ENCODE assay signal across 1 cellular context in the genomic region with DNA sequence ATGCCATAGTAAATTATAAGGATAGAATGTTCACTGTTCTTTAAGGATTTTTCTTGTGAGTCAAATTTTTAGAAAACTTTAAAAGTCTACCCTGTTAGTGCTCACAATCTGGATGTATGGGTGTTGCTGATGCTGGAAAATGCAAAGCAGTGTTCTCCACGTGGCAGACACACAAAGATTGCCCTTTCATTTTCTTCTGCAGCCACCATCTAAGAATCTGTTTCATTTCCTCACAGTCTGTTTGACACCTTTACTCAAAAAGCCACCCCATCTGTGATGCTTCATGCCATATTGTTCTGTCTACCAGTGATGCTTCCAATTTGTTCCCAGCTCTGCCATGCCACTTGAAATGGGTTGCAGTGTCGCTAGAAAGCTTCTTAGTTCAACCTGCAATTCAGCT.
TF ChIP-seq lines count a peak whose summit lies in the region.

No MANE protein-coding gene starts in this region.

TF ChIP-seq in IMR-90, 13 proteins besides CTCF, POLR2A, EP300 and RAD21 (continued from another document):
- TF ChIP-seq, protein P1, sequence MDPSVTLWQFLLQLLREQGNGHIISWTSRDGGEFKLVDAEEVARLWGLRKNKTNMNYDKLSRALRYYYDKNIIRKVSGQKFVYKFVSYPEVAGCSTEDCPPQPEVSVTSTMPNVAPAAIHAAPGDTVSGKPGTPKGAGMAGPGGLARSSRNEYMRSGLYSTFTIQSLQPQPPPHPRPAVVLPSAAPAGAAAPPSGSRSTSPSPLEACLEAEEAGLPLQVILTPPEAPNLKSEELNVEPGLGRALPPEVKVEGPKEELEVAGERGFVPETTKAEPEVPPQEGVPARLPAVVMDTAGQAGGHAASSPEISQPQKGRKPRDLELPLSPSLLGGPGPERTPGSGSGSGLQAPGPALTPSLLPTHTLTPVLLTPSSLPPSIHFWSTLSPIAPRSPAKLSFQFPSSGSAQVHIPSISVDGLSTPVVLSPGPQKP (IDR thresholded peaks at IDR 0.05; ENCODE audit: borderline replicate concordance, low read depth, low read length), result no peak
- TF ChIP-seq SMC3 (IDR thresholded peaks at IDR 0.05; ENCODE audit: low read depth, low read length) (no peak), MAZ (IDR thresholded peaks at IDR 0.05; ENCODE audit: borderline replicate concordance, low read depth, low read length) (no peak), RCOR1 (IDR thresholded peaks at IDR 0.05; ENCODE audit: insufficient replicate concordance, low read length) (no peak), MAFK (IDR thresholded peaks at IDR 0.05; ENCODE audit: low read depth, low read length) (no peak), FOS (IDR thresholded peaks at IDR 0.05; ENCODE audit: low read depth, low read length) (no peak), NFE2L2 (IDR thresholded peaks at IDR 0.05; ENCODE audit: low read depth, low read length) (no peak), USF2 (IDR thresholded peaks at IDR 0.05; ENCODE audit: low read depth, low read length) (no peak), CHD1 (IDR thresholded peaks at IDR 0.05; ENCODE audit: low read depth, low read length) (no peak), MXI1 (IDR thresholded peaks at IDR 0.05; ENCODE audit: borderline replicate concordance, low read depth, low read length) (no peak), RFX5 (IDR thresholded peaks at IDR 0.05; ENCODE audit: low read depth, low read length) (no peak)
